ENCODE assay signal across 26 cellular contexts in the genomic region with DNA sequence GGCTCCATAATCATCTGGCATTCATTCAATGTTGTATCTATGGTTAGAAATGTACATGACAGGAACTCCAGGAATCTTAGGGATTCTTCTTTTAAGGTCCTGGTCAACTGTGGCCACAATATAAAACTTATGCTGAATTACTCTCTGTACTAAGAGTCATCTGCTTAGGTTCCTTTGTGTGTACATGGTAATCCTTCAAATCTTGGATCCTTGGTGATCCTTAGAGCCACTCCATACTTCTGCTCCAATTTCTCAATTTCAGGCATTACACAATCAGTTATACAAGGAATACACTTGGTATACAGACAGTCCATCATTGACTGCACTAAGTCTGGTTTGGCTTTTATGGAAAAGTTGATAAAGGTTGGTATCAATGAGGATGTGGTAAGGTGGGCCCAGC.
"Had no signal": no experiment of that assay in that cellular context is flagged by ENCODE, and none has a peak within 500 bp of the region (broad histone marks: within the 10 kb centered on the region; RNA-seq: fewer than 3 reads in every experiment).

No MANE protein-coding gene starts in this region.

- H3K27ac ChIP-seq: adrenal gland, breast epithelium, Peyer's patch, SJSA1 had no signal

- H3K4me3 ChIP-seq: adrenal gland, breast epithelium, Peyer's patch, SJSA1 had no signal

- H3K9me3 Mint-ChIP-seq: activated CD8-positive, alpha-beta T cell treated with anti-CD3 and anti-CD28 coated beads for 36 hours; activated naive CD4-positive, alpha-beta T cell treated with anti-CD3 and anti-CD28 coated beads, Interleukin-2, amount 10 ng/mL, durations not matched to agents 7 days and 5 days; activated T-helper 2 cell treated with anti-CD3 and anti-CD28 coated beads, Interferon-gamma antibody, Interleukin-2, Interleukin-4, amounts not matched to agents 10 μg/mL and 5 μg/mL and 100 μg/mL, durations not matched to agents 14 hours and 24 hours and 36 hours had no signal

- DNase-seq: activated CD4-positive, alpha-beta T cell treated with anti-CD3 and anti-CD28 coated beads for 4 hours; activated CD8-positive, alpha-beta memory T cell treated with anti-CD3 and anti-CD28 coated beads, Interleukin-2, amount 50 U/mL, for 4 hours; activated CD8-positive, alpha-beta T cell treated with anti-CD3 and anti-CD28 coated beads for 36 hours; activated gamma-delta T cell treated with Interleukin-2 at 50 U/mL for 16 hours; activated naive CD4-positive, alpha-beta T cell treated with anti-CD3 and anti-CD28 coated beads, Interleukin-2, amount 10 ng/mL, durations not matched to agents 7 days and 5 days; activated naive CD8-positive, alpha-beta T cell treated with anti-CD3 and anti-CD28 coated beads for 36 hours; activated T-cell treated with anti-CD3 and anti-CD28 coated beads, Interleukin-2, amount 50 U/mL, for 72 hours; adrenal gland; aorta; caudate nucleus; Kasumi-1; KBM-7; NCI-H1048; NCI-H1930; NCI-H2107; NCI-H345; NCI-H510A; NCI-H69; Peyer's patch; SHP77; SW 1271 had no signal

- ATAC-seq: activated CD4-positive, CD25-positive, alpha-beta regulatory T cell treated with anti-CD3 and anti-CD28 coated beads, Interleukin-2, amount 50 U/mL, for 24 hours; activated CD8-positive, alpha-beta T cell treated with anti-CD3 and anti-CD28 coated beads for 36 hours; activated T-cell treated with anti-CD3 and anti-CD28 coated beads, Interleukin-2, amount 50 U/mL, for 72 hours; SK-N-SH treated with all-trans-retinoic acid at 6 μM for 48 hours had no signal

- H3K27ac Mint-ChIP-seq: activated CD8-positive, alpha-beta T cell treated with anti-CD3 and anti-CD28 coated beads for 36 hours; activated naive CD4-positive, alpha-beta T cell treated with anti-CD3 and anti-CD28 coated beads, Interleukin-2, amount 10 ng/mL, durations not matched to agents 7 days and 5 days; activated naive CD8-positive, alpha-beta T cell treated with anti-CD3 and anti-CD28 coated beads for 36 hours; activated T-cell treated with anti-CD3 and anti-CD28 coated beads, Interleukin-2, amount 50 U/mL, for 72 hours; activated T-helper 2 cell treated with anti-CD3 and anti-CD28 coated beads, Interferon-gamma antibody, Interleukin-2, Interleukin-4, amounts not matched to agents 10 μg/mL and 5 μg/mL and 100 μg/mL, durations not matched to agents 14 hours and 24 hours and 36 hours had no signal

- H3K4me3 Mint-ChIP-seq: activated CD8-positive, alpha-beta T cell treated with anti-CD3 and anti-CD28 coated beads for 36 hours; activated naive CD4-positive, alpha-beta T cell treated with anti-CD3 and anti-CD28 coated beads, Interleukin-2, amount 10 ng/mL, durations not matched to agents 7 days and 5 days; activated naive CD8-positive, alpha-beta T cell treated with anti-CD3 and anti-CD28 coated beads for 36 hours; activated T-cell treated with anti-CD3 and anti-CD28 coated beads, Interleukin-2, amount 50 U/mL, for 72 hours had no signal

- H3K36me3 ChIP-seq: adrenal gland, breast epithelium, Peyer's patch, SJSA1 had no signal

- H3K27me3 Mint-ChIP-seq: activated CD8-positive, alpha-beta T cell treated with anti-CD3 and anti-CD28 coated beads for 36 hours; activated naive CD4-positive, alpha-beta T cell treated with anti-CD3 and anti-CD28 coated beads, Interleukin-2, amount 10 ng/mL, durations not matched to agents 7 days and 5 days; activated naive CD8-positive, alpha-beta T cell treated with anti-CD3 and anti-CD28 coated beads for 36 hours had no signal

- H3K27me3 ChIP-seq: adrenal gland, breast epithelium, Peyer's patch, SJSA1 had no signal

- H3K9me3 ChIP-seq: adrenal gland, breast epithelium, Peyer's patch, SJSA1 had no signal
